Comparison of ENCODE assay signal across 10 cellular contexts in the genomic region with DNA sequence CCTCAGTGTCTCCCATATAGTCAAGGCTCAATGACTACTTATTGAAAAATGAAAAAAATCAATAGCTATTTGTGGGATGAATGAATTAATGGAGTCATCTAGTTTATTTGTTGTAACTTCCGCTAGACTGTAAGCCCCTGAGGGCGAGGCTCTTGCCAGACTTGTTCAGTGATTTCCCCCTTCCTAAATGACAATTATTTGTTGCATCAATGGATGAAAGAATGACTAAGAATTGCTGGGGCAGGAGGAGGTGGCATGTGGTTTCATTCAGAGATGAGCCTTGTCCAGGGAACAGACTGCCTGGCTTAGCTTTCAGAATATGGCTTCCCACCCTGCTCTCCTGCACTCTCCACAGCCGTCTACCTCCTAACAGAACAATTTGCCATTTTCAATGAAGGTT. TPM values are rescaled to one million over a fixed set of nuclear protein-coding genes. Genes with fewer than 3 reads are reported as not detected.
DNase-seq lines count a peak whose midpoint lies in the region; ATAC-seq and TF ChIP-seq lines count a peak whose summit lies in the region.
"Had no signal": no experiment of that assay in that cellular context is flagged by ENCODE, and none has a peak within 500 bp of the region (broad histone marks: within the 10 kb centered on the region; RNA-seq: fewer than 3 reads in every experiment).

No MANE protein-coding gene starts in this region.

- peaks cover 38% of the 10 kb centered on the region for H3F3A ChIP-seq in PC-9 (ENCODE audit: insufficient read depth, low read depth)

- TF ChIP-seq POLR2A in esophagus muscularis mucosa (IDR thresholded peaks at IDR 0.05; ENCODE audit: low read depth), result no peak

- H3K4me1 ChIP-seq in PC-9 (replicated peaks; ENCODE audit: insufficient read depth) (peaks cover 83% of the 10 kb centered on the region), esophagus muscularis mucosa (peaks cover 32 to 41% (median 37%) of the 10 kb centered on the region in 4 donors)

- H3K27me3 ChIP-seq in PC-9 (ENCODE audit: insufficient read depth, low read depth), result no peaks in the 10 kb centered on the region
- H3K27me3 ChIP-seq in esophagus muscularis mucosa, result no peaks in the 10 kb centered on the region

- BruUV-seq in PC-9 (replicated peaks; lab: Mats Ljungman, UMichigan), result no TSS peak

- POLR2A ChIA-PET in PC-9 (lab: Charles Lee; ENCODE audit: unreplicated experiment), result interaction anchor here (1.0 kb wide), 1 partner anchor 12 kb away, joined by 10 read pairs; a partner anchor contains a TSS

- WGBS in esophagus muscularis mucosa, result 89% methylated on average over 3 of the region's 3 CpGs

- H3K4me3 ChIP-seq in PC-9, result peak overlapping the region; percentile 38; the same call in 1 of the 2 replicates
- H3K4me3 ChIP-seq in esophagus muscularis mucosa, result no peak overlapping the region

- H2AFZ ChIP-seq in PC-9, result 0 out of 2 replicates have a peak overlapping the region, but pooled peaks have one; percentile 59

- peaks cover 39% of the 10 kb centered on the region for H3K79me2 ChIP-seq in PC-9 (ENCODE audit: low read depth)

- TF ChIP-seq CTCF in PC-9 (conservative IDR thresholded peaks at IDR 0.05), result no peak
- TF ChIP-seq CTCF in esophagus muscularis mucosa (IDR thresholded peaks at IDR 0.05), result no peak
- TF ChIP-seq CTCF in GM20000 (IDR thresholded peaks at IDR 0.05; ENCODE audit: extremely low read depth, missing control alignments), result no peak

- no peak for ATAC-seq in stimulated activated naive CD8-positive, alpha-beta T cell treated with anti-CD3 and anti-CD28 coated beads, Interleukin-15, Interleukin-2, amounts not matched to agents 100 U/mL and 50 U/mL, for 24 hours

- H3K36me3 ChIP-seq in PC-9 (ENCODE audit: low read depth) (peaks cover 18% of the 10 kb centered on the region), esophagus muscularis mucosa (peaks cover 0 to 9% (median 0%) of the 10 kb centered on the region in 4 donors)

- H3K9me2 ChIP-seq in PC-9 (ENCODE audit: insufficient read depth), result no peaks in the 10 kb centered on the region

- peaks cover 21% of the 10 kb centered on the region for H4K20me1 ChIP-seq in PC-9 (ENCODE audit: insufficient read depth)

- no peaks in the 10 kb centered on the region for H3K9me3 ChIP-seq in PC-9 (ENCODE audit: insufficient read depth, low read depth)
- no peaks in the 10 kb centered on the region for H3K9me3 ChIP-seq in esophagus muscularis mucosa

- no peak for TF ChIP-seq EP300 in esophagus muscularis mucosa (IDR thresholded peaks at IDR 0.05)

- CTCF ChIA-PET in PC-9 (lab: Charles Lee), result no interaction called here

- DNase-seq in activated CD4-positive, alpha-beta T cell treated with anti-CD3 and anti-CD28 coated beads for 48 hours, result peak; percentile 29
- DNase-seq in activated CD4-positive, alpha-beta T cell treated with anti-CD3 and anti-CD28 coated beads, Interleukin-2, amount 50 U/mL, for 1 hour, result no peak
- DNase-seq in PC-9 (peak in 1 of 2 experiments; percentile 98), esophagus muscularis mucosa (ENCODE audit: extremely low spot score) (peak; percentile 87), cerebellum (ENCODE audit: low spot score) (no peak), occipital lobe (lab: John Stamatoyannopoulos, UW) (no peak), GM20000 (ENCODE audit: low spot score) (no peak)
- DNase-seq in stimulated activated naive CD8-positive, alpha-beta T cell treated with anti-CD3 and anti-CD28 coated beads, Interleukin-15, Interleukin-2, amounts not matched to agents 100 U/mL and 50 U/mL, for 24 hours, result peak; percentile 27
- DNase-seq: COR-L47 had no signal

- H3K27ac ChIP-seq in PC-9, result peak overlapping the region; percentile 97
- H3K27ac ChIP-seq in esophagus muscularis mucosa (replicated peaks in 1 of 4), result peak overlapping the region; percentile 78 to 85 (median 80)

- peak overlapping the region; percentile 73 for H3K4me2 ChIP-seq in PC-9

- intact Hi-C loops in PC-9 (cut with micrococcal nuclease; ENCODE audit: unreplicated experiment) (loop anchor here (2.0 to 5.0 kb wide), 2 partner anchors 44 to 155 kb away; no protein-coding TSS in a partner anchor), esophagus muscularis mucosa (cut with DNase I) (loop anchor here (5.0 kb wide), 1 partner anchor 156 kb away; no protein-coding TSS in a partner anchor)

RNA-seq across cellular contexts. Expression of a gene that starts 1.1 kb away (rescaled TPM):
- total RNA-seq in PC-9 (2021) (106 and 137 TPM in 2 replicates), esophagus muscularis mucosa (10 to 100 TPM; 32.0 to 48.4 (median 36.6) TPM), cerebellum (51.7 TPM), occipital lobe (61.3 TPM)

RNA-seq across cellular contexts. Expression of a gene that starts 11.6 kb away (rescaled TPM):
- total RNA-seq in PC-9 (2021) (76.3 and 84.8 TPM in 2 replicates), esophagus muscularis mucosa (10 to 100 TPM; 30.8 to 44.0 (median 37.2) TPM), cerebellum (25.3 TPM), occipital lobe (28.7 TPM)

RNA-seq across cellular contexts. Expression of a gene that starts 24.5 kb away (rescaled TPM):
- 0.18 and 0.35 TPM in 2 replicates for total RNA-seq in PC-9 (2021)
- under 1 TPM in 2 of 4 donors, not detected in 2; under 0.01 to 0.83 TPM for total RNA-seq in esophagus muscularis mucosa
- 1.2 TPM for total RNA-seq in cerebellum
- 0.47 TPM for total RNA-seq in occipital lobe
- total RNA-seq: endothelial cell of umbilical vein had no signal

RNA-seq across cellular contexts. Expression of a gene that starts 36.6 kb away (rescaled TPM):
- 184 and 194 TPM in 2 replicates for total RNA-seq in PC-9 (2021)
- total RNA-seq in esophagus muscularis mucosa, result 100 to 1,000 TPM; 136 to 267 (median 190) TPM
- 14.1 TPM for total RNA-seq in cerebellum
- total RNA-seq in occipital lobe, result 12.2 TPM

Comparison
In these comparisons a context has a peak if more than half of its experiments do, and no peak if none do; other contexts are left out.
1. DNase-seq: peak in activated CD4-positive, alpha-beta T cell treated with anti-CD3 and anti-CD28 coated beads for 48 hours (single experiment), esophagus muscularis mucosa (single experiment) and stimulated activated naive CD8-positive, alpha-beta T cell treated with anti-CD3 and anti-CD28 coated beads, Interleukin-15, Interleukin-2, amounts not matched to agents 100 U/mL and 50 U/mL, for 24 hours (single experiment); none in activated CD4-positive, alpha-beta T cell treated with anti-CD3 and anti-CD28 coated beads, Interleukin-2, amount 50 U/mL, for 1 hour (single experiment), cerebellum (single experiment), occipital lobe (single experiment) and GM20000 (single experiment).